ENCODE assay signal across 16 cellular contexts in the genomic region with DNA sequence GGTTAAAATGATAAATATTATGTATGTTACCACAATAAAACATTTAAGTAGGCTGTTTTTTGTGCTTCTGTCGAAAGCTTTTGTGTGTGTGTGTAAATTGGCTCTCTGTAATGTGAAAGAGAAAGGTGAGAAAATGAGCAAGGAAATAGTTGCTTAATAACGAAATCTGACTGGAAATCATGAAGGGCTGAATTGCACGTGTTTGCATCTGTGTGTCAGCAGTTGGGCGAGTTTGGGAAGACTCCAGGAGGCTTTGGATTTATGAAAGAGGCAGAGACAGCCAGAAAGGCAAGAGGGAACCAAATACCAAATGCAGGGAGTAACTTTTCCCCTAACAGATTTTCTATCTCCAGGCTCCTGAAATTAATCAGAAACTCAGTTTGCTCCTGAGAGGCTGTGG. TPM values are rescaled to one million over a fixed set of nuclear protein-coding genes. Genes with fewer than 3 reads are reported as not detected.
DNase-seq lines count a peak whose midpoint lies in the region; ATAC-seq, FAIRE-seq and TF ChIP-seq lines count a peak whose summit lies in the region.
"Had no signal": no experiment of that assay in that cellular context is flagged by ENCODE, and none has a peak within 500 bp of the region (broad histone marks: within the 10 kb centered on the region; RNA-seq: fewer than 3 reads in every experiment).

No MANE protein-coding gene starts in this region.

- no peak overlapping the region for H2BK5ac ChIP-seq in trophoblast cell (ENCODE audit: low read depth, low read length, poor library complexity)

- no peak for DNase-seq in A549 (ENCODE audit: low read depth in 1 of 2, low spot score in 1 of 2)
- peak; percentile 0 for DNase-seq in GOT3 (lab: John Stamatoyannopoulos, UW)
- no peak for DNase-seq in esophagus muscularis mucosa (ENCODE audit: extremely low spot score)
- peak in 1 of 2 donors; percentile 25 for DNase-seq in trophoblast cell
- DNase-seq in dermis blood vessel endothelial cell: no peak
- DNase-seq in activated naive CD4-positive, alpha-beta T cell treated with anti-CD3 and anti-CD28 coated beads, Interleukin-2, amount 50 U/mL, for 16 hours: no peak
- no peak for DNase-seq in WTC11 (ENCODE audit: low spot score)
- DNase-seq: activated CD4-positive, alpha-beta T cell treated with anti-CD3 and anti-CD28 coated beads, Interleukin-2, amount 10 ng/mL, durations not matched to agents 7 days and 5 days; activated T-cell treated with anti-CD3 and anti-CD28 coated beads, Interleukin-2, amount 50 U/mL, for 24 hours; kidney glomerular epithelial cell; NK-92 treated with Interleukin-12 subunit alpha and Interleukin-12 subunit beta, amount 100 ng/mL, for 24 hours; substantia nigra had no signal

- ATAC-seq in A549 (no peak), HG03342 (IDR thresholded peaks at IDR 0.05; ENCODE audit: unreplicated experiment) (no peak), WTC11 (no peak)

- H3K79me1 ChIP-seq in trophoblast cell (ENCODE audit: low read length): peaks cover 24% of the 10 kb centered on the region

- H3K4me1 ChIP-seq in A549 (peaks cover 22% of the 10 kb centered on the region), esophagus muscularis mucosa (peaks cover 3 to 28% (median 25%) of the 10 kb centered on the region in 4 donors), trophoblast cell (ENCODE audit: control insufficient read depth in 1 of 2, insufficient read depth in 2 of 2, low read length in 2 of 2) (peaks cover 10 to 13% of the 10 kb centered on the region in 2 experiments)
- H3K4me1 ChIP-seq: prostate gland had no signal

- H3K27me3 Mint-ChIP-seq in WTC11 (ENCODE audit: low read depth): no peaks in the 10 kb centered on the region

- no peak overlapping the region for H4K91ac ChIP-seq in trophoblast cell (ENCODE audit: low read depth, low read length)

- POLR2A ChIA-PET in A549 (lab: Yijun Ruan, JAX): no interaction called here
- POLR2A ChIA-PET in WTC11 (lab: Charles Lee): no interaction called here

- H2AFZ ChIP-seq in trophoblast cell (ENCODE audit: insufficient read depth, low read length, poor library complexity): peak overlapping the region; percentile 17
- H2AFZ ChIP-seq: hepatocyte had no signal

- no peak overlapping the region for H3K23ac ChIP-seq in trophoblast cell (ENCODE audit: low read length)

- no peak overlapping the region for H3K27ac Mint-ChIP-seq in WTC11
- H3K27ac Mint-ChIP-seq: activated CD4-positive, alpha-beta T cell treated with anti-CD3 and anti-CD28 coated beads, Interleukin-2, amount 10 ng/mL, durations not matched to agents 7 days and 5 days; activated T-cell treated with anti-CD3 and anti-CD28 coated beads, Interleukin-2, amount 50 U/mL, for 24 hours had no signal

- H3K14ac ChIP-seq in trophoblast cell (ENCODE audit: low read length): no peak overlapping the region

- no peak for TF ChIP-seq RAD21 in A549 (conservative IDR thresholded peaks at IDR 0.05 in 1 of 2, IDR thresholded peaks at IDR 0.05 in 1 of 2)

- H4K8ac ChIP-seq in trophoblast cell (ENCODE audit: low read depth, low read length): no peak overlapping the region

- no peak for FAIRE-seq in A549 (lab: Jason Lieb, UNC)
- FAIRE-seq: endothelial cell of umbilical vein had no signal

- no peak overlapping the region for H3K18ac ChIP-seq in trophoblast cell (ENCODE audit: low read length)

- no peaks in the 10 kb centered on the region for H3K36me3 ChIP-seq in esophagus muscularis mucosa
- no peaks in the 10 kb centered on the region for H3K36me3 ChIP-seq in trophoblast cell (ENCODE audit: control insufficient read depth in 1 of 2, insufficient read depth in 2 of 2, low read length in 2 of 2)
- H3K36me3 ChIP-seq: prostate gland had no signal

- 69% methylated on average over 4 of the region's 4 CpGs for WGBS in A549 (ENCODE audit: missing lambda C conversion rate)
- WGBS in esophagus muscularis mucosa: 25% methylated on average over 4 of the region's 4 CpGs
- no CpG with 5 or more reads among the region's 4 CpGs for WGBS in trophoblast cell (ENCODE audit: extremely low coverage, insufficient coverage, insufficient read length)

- no peak overlapping the region for H3K9ac ChIP-seq in trophoblast cell (ENCODE audit: low read length)

- no peak overlapping the region for H4K12ac ChIP-seq in trophoblast cell (ENCODE audit: low read depth, low read length)

- no peak overlapping the region for H3K4ac ChIP-seq in trophoblast cell (ENCODE audit: low read depth, low read length)

- H3K4me2 ChIP-seq in A549 (no peak overlapping the region), trophoblast cell (ENCODE audit: low read length) (no peak overlapping the region)
- H3K4me2 ChIP-seq: hepatocyte had no signal

- CTCF ChIA-PET in A549 (lab: Yijun Ruan, JAX): no interaction called here
- CTCF ChIA-PET in WTC11 (lab: Charles Lee): no interaction called here

- H3K4me3 ChIP-seq in A549 (no peak overlapping the region), esophagus muscularis mucosa (no peak overlapping the region), trophoblast cell (ENCODE audit: low read depth, low read length) (no peak overlapping the region)
- H3K4me3 ChIP-seq: hepatocyte, prostate gland had no signal

- peak overlapping the region; percentile 49 for H2BK120ac ChIP-seq in trophoblast cell (ENCODE audit: insufficient read depth, low read length, poor library complexity)

- H3K4me1 Mint-ChIP-seq in WTC11: peaks cover 3% of the 10 kb centered on the region; the same call in 1 of the 2 replicates

- intact Hi-C loops in esophagus muscularis mucosa (cut with DNase I): no loop called here

- no peak for TF ChIP-seq CTCF in A549 (IDR thresholded peaks at IDR 0.05)
- no peak for TF ChIP-seq CTCF in esophagus muscularis mucosa (IDR thresholded peaks at IDR 0.05)
- TF ChIP-seq CTCF in WTC11 (IDR thresholded peaks at IDR 0.05): no peak

- no peak overlapping the region for H2AK5ac ChIP-seq in trophoblast cell (ENCODE audit: low read length)

- H3K9me3 Mint-ChIP-seq in WTC11: peaks cover 7% of the 10 kb centered on the region; the same call in 1 of the 2 replicates
- H3K9me3 Mint-ChIP-seq: activated CD4-positive, alpha-beta T cell treated with anti-CD3 and anti-CD28 coated beads, Interleukin-2, amount 10 ng/mL, durations not matched to agents 7 days and 5 days; activated T-cell treated with anti-CD3 and anti-CD28 coated beads, Interleukin-2, amount 50 U/mL, for 24 hours had no signal

- no peak for TF ChIP-seq EP300 in A549 (IDR thresholded peaks at IDR 0.05)
- TF ChIP-seq EP300 in esophagus muscularis mucosa (IDR thresholded peaks at IDR 0.05): no peak

- H3K36me3 Mint-ChIP-seq in WTC11: peaks cover 7% of the 10 kb centered on the region; the same call in 1 of the 2 replicates

- H3K9me3 ChIP-seq in A549 (no peaks in the 10 kb centered on the region), esophagus muscularis mucosa (no peaks in the 10 kb centered on the region), trophoblast cell (ENCODE audit: insufficient read depth, low read depth, low read length) (peaks cover 3% of the 10 kb centered on the region)
- H3K9me3 ChIP-seq: prostate gland had no signal

- no peaks in the 10 kb centered on the region for H3K27me3 ChIP-seq in esophagus muscularis mucosa
- no peaks in the 10 kb centered on the region for H3K27me3 ChIP-seq in trophoblast cell (ENCODE audit: insufficient read depth, low read length)
- H3K27me3 ChIP-seq: hepatocyte had no signal

- TF ChIP-seq POLR2A in A549 (IDR thresholded peaks at IDR 0.05; ENCODE audit: low read length): no peak
- TF ChIP-seq POLR2A in esophagus muscularis mucosa (IDR thresholded peaks at IDR 0.05; ENCODE audit: low read depth): no peak

- no peak overlapping the region for H3K4me3 Mint-ChIP-seq in WTC11
- H3K4me3 Mint-ChIP-seq: activated CD4-positive, alpha-beta T cell treated with anti-CD3 and anti-CD28 coated beads, Interleukin-2, amount 10 ng/mL, durations not matched to agents 7 days and 5 days; activated T-cell treated with anti-CD3 and anti-CD28 coated beads, Interleukin-2, amount 50 U/mL, for 24 hours had no signal

- H3K27ac ChIP-seq in A549: peak overlapping the region in 1 of 2 experiments; percentile 46; a peak in 3 of 6 replicates
- peak overlapping the region; percentile 50 to 71 (median 62) for H3K27ac ChIP-seq in esophagus muscularis mucosa (replicated peaks in 1 of 4)
- no peak overlapping the region for H3K27ac ChIP-seq in trophoblast cell (ENCODE audit: low read depth, low read length)
- H3K27ac ChIP-seq: hepatocyte, prostate gland had no signal

- no peak overlapping the region for H2BK12ac ChIP-seq in trophoblast cell (ENCODE audit: low read length)

- peaks cover 2% of the 10 kb centered on the region for H3K79me2 ChIP-seq in trophoblast cell (ENCODE audit: control insufficient read depth, insufficient read depth, low read length, poor library complexity)
- H3K79me2 ChIP-seq: hepatocyte had no signal

TF ChIP-seq in A549, 52 proteins besides CTCF, POLR2A, EP300 and RAD21:
- TF ChIP-seq MAX (IDR thresholded peaks at IDR 0.05): 0 out of 2 replicates have a peak, but pooled peaks have one; percentile 15
- TF ChIP-seq, protein P1, sequence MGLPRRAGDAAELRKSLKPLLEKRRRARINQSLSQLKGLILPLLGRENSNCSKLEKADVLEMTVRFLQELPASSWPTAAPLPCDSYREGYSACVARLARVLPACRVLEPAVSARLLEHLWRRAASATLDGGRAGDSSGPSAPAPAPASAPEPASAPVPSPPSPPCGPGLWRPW (IDR thresholded peaks at IDR 0.05): no peak

TF ChIP-seq in WTC11, 78 proteins besides CTCF, POLR2A, EP300 and RAD21 (continues in another document):
- TF ChIP-seq MYBL2 (CRISPR knock-in tag; IDR thresholded peaks at IDR 0.05) (no peak), GABPB1 (CRISPR knock-in tag; IDR thresholded peaks at IDR 0.05) (no peak), FOXJ3 (CRISPR knock-in tag; IDR thresholded peaks at IDR 0.05; ENCODE audit: borderline replicate concordance) (no peak)
- TF ChIP-seq, protein P2, sequence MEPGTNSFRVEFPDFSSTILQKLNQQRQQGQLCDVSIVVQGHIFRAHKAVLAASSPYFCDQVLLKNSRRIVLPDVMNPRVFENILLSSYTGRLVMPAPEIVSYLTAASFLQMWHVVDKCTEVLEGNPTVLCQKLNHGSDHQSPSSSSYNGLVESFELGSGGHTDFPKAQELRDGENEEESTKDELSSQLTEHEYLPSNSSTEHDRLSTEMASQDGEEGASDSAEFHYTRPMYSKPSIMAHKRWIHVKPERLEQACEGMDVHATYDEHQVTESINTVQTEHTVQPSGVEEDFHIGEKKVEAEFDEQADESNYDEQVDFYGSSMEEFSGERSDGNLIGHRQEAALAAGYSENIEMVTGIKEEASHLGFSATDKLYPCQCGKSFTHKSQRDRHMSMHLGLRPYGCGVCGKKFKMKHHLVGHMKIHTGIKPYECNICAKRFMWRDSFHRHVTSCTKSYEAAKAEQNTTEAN (CRISPR knock-in tag; IDR thresholded peaks at IDR 0.05): no peak

RNA-seq across cellular contexts. Expression of gene PLEKHG3, which starts 47.2 kb away (rescaled TPM):
- polyA plus RNA-seq in A549 (2011; rRNA removed) (29.8 and 30.5 TPM in 2 replicates), A549 (2017; fragmentation: RNase III; extraction: RNeasy Plus Mini Kit Qiagen cat#74134 plus additional on column Dnase treatment) (21.9 to 26.4 TPM (median 23.2 TPM) in 3 replicates)
- polyA plus RNA-seq in A549 (2012; cell fraction: cytosol; rRNA removed): 23.4 and 33.9 TPM in 2 replicates
- polyA plus RNA-seq in A549 (2012; cell fraction: nucleus; rRNA removed): 69.3 and 101 TPM in 2 replicates
- polyA minus RNA-seq in A549 (2011; rRNA and poly(A)+ RNA removed): 46.3 and 47.5 TPM in 2 replicates
- total RNA-seq in esophagus muscularis mucosa (10 to 100 TPM; 21.7 to 66.7 (median 35.1) TPM), dermis blood vessel endothelial cell (9.2 and 9.4 TPM in 2 replicates), WTC11 (2021) (70.6 to 75.3 TPM (median 71.8 TPM) in 3 replicates)
- 54.5 and 57.2 TPM in 2 replicates for polyA plus RNA-seq in trophoblast cell (2013)

Comparison
In these comparisons a context has a peak if more than half of its experiments do, and no peak if none do; other contexts are left out.
1. Of the 8 proteins assayed by ChIP-seq in both WTC11 and A549: peak only in WTC11: none; only in A549: MAX; in both: none; in neither: 7.